Comparison of ENCODE assay signal across 8 cellular contexts in genomic region chr1:45913183-45913924, GRCh38.
DNase-seq lines count a peak whose midpoint lies in the region; ATAC-seq and TF ChIP-seq lines count a peak whose summit lies in the region.

No MANE protein-coding gene starts in this region.

- H3K4me1 ChIP-seq in lower lobe of right lung (no peaks in the 10 kb centered on the region), upper lobe of left lung (peaks cover 0 to 4% (median 0%) of the 10 kb centered on the region in 4 donors)

- no peak for TF ChIP-seq POLR2A in upper lobe of left lung (IDR thresholded peaks at IDR 0.05)

- DNase-seq in activated naive CD4-positive, alpha-beta T cell treated with anti-CD3 and anti-CD28 coated beads for 36 hours, result peak; percentile 35
- no peak for DNase-seq in activated naive CD4-positive, alpha-beta T cell treated with anti-CD3 and anti-CD28 coated beads, Interleukin-2, amount 10 ng/mL, durations not matched to agents 7 days and 5 days
- no peak for DNase-seq in lower lobe of right lung
- DNase-seq in upper lobe of left lung, result no peak
- DNase-seq in DMS153 treated with DMSO at 0.1 percent for 48 hours (lab: John Stamatoyannopoulos, UW; ENCODE audit: unreplicated experiment), result no peak
- no peak for DNase-seq in HUDEP-2 (lab: John Stamatoyannopoulos, UW; ENCODE audit: unreplicated experiment in 76 of 76)

- intact Hi-C loops in activated naive CD4-positive, alpha-beta T cell treated with anti-CD3 and anti-CD28 coated beads for 36 hours (cut with micrococcal nuclease), result no loop called here
- intact Hi-C loops in lower lobe of right lung (cut with DNase I), result no loop called here

- H3K36me3 Mint-ChIP-seq in activated naive CD4-positive, alpha-beta T cell treated with anti-CD3 and anti-CD28 coated beads for 36 hours (ENCODE audit: low read depth), result no peaks in the 10 kb centered on the region
- H3K36me3 Mint-ChIP-seq in activated naive CD4-positive, alpha-beta T cell treated with anti-CD3 and anti-CD28 coated beads, Interleukin-2, amount 10 ng/mL, durations not matched to agents 7 days and 5 days, result no peaks in the 10 kb centered on the region
- H3K36me3 Mint-ChIP-seq in brain, result peaks cover 9% of the 10 kb centered on the region

- TF ChIP-seq EP300 in upper lobe of left lung (IDR thresholded peaks at IDR 0.05), result no peak

- H3K36me3 ChIP-seq in lower lobe of right lung (no peaks in the 10 kb centered on the region), upper lobe of left lung (no peaks in the 10 kb centered on the region)

- no peaks in the 10 kb centered on the region for H3K9me3 Mint-ChIP-seq in activated naive CD4-positive, alpha-beta T cell treated with anti-CD3 and anti-CD28 coated beads for 36 hours
- no peaks in the 10 kb centered on the region for H3K9me3 Mint-ChIP-seq in activated naive CD4-positive, alpha-beta T cell treated with anti-CD3 and anti-CD28 coated beads, Interleukin-2, amount 10 ng/mL, durations not matched to agents 7 days and 5 days
- H3K9me3 Mint-ChIP-seq in brain, result no peaks in the 10 kb centered on the region

- no peaks in the 10 kb centered on the region for H3K27me3 Mint-ChIP-seq in activated naive CD4-positive, alpha-beta T cell treated with anti-CD3 and anti-CD28 coated beads for 36 hours (ENCODE audit: low read depth)
- H3K27me3 Mint-ChIP-seq in activated naive CD4-positive, alpha-beta T cell treated with anti-CD3 and anti-CD28 coated beads, Interleukin-2, amount 10 ng/mL, durations not matched to agents 7 days and 5 days, result no peaks in the 10 kb centered on the region
- H3K27me3 Mint-ChIP-seq in brain, result no peaks in the 10 kb centered on the region

- TF ChIP-seq CTCF in brain (conservative IDR thresholded peaks at IDR 0.05) (no peak), lower lobe of right lung (IDR thresholded peaks at IDR 0.05) (no peak), upper lobe of left lung (IDR thresholded peaks at IDR 0.05) (no peak)

- no peaks in the 10 kb centered on the region for H3K27me3 ChIP-seq in lower lobe of right lung (ENCODE audit: low read depth)
- H3K27me3 ChIP-seq in upper lobe of left lung, result no peaks in the 10 kb centered on the region

- H3K4me1 Mint-ChIP-seq in activated naive CD4-positive, alpha-beta T cell treated with anti-CD3 and anti-CD28 coated beads for 36 hours (ENCODE audit: low read depth), result peaks cover 6% of the 10 kb centered on the region
- no peaks in the 10 kb centered on the region for H3K4me1 Mint-ChIP-seq in activated naive CD4-positive, alpha-beta T cell treated with anti-CD3 and anti-CD28 coated beads, Interleukin-2, amount 10 ng/mL, durations not matched to agents 7 days and 5 days
- H3K4me1 Mint-ChIP-seq in brain, result peaks cover 49% of the 10 kb centered on the region

- ATAC-seq in lower lobe of right lung (peak; percentile 48 to 54), upper lobe of left lung (ENCODE audit: low FRiP score in 2 of 2) (peak; percentile 68 to 74), GM19023 (IDR thresholded peaks at IDR 0.05; ENCODE audit: unreplicated experiment) (no peak)

- H3K9me3 ChIP-seq in lower lobe of right lung, result no peaks in the 10 kb centered on the region
- no peaks in the 10 kb centered on the region for H3K9me3 ChIP-seq in upper lobe of left lung

- no peak overlapping the region for H3K4me3 Mint-ChIP-seq in activated naive CD4-positive, alpha-beta T cell treated with anti-CD3 and anti-CD28 coated beads for 36 hours
- H3K4me3 Mint-ChIP-seq in activated naive CD4-positive, alpha-beta T cell treated with anti-CD3 and anti-CD28 coated beads, Interleukin-2, amount 10 ng/mL, durations not matched to agents 7 days and 5 days, result no peak overlapping the region
- peak overlapping the region; percentile 5 to 83 (median 35) for H3K4me3 Mint-ChIP-seq in brain

- H3K27ac ChIP-seq in lower lobe of right lung, result peak overlapping the region; percentile 16
- H3K27ac ChIP-seq in upper lobe of left lung, result peak overlapping the region in 1 of 4 donors; percentile 13

- H3K27ac Mint-ChIP-seq in activated naive CD4-positive, alpha-beta T cell treated with anti-CD3 and anti-CD28 coated beads for 36 hours, result no peak overlapping the region
- no peak overlapping the region for H3K27ac Mint-ChIP-seq in activated naive CD4-positive, alpha-beta T cell treated with anti-CD3 and anti-CD28 coated beads, Interleukin-2, amount 10 ng/mL, durations not matched to agents 7 days and 5 days
- peak overlapping the region; percentile 70 to 98 (median 89) for H3K27ac Mint-ChIP-seq in brain

- 80 to 83% methylated on average over 9 of the region's 9 CpGs for WGBS in upper lobe of left lung, 2 donors

- H3K4me3 ChIP-seq in lower lobe of right lung (no peak overlapping the region), upper lobe of left lung (no peak overlapping the region)

- CTCF ChIA-PET in activated naive CD4-positive, alpha-beta T cell treated with anti-CD3 and anti-CD28 coated beads for 36 hours (lab: Charles Lee), result interaction anchor here (1.0 to 1.1 kb wide), 2 partner anchors 9 to 45 kb away, joined by 3 read pairs; no protein-coding TSS in a partner anchor
- CTCF ChIA-PET in activated naive CD4-positive, alpha-beta T cell treated with anti-CD3 and anti-CD28 coated beads, Interleukin-2, amount 10 ng/mL, durations not matched to agents 7 days and 5 days (lab: Charles Lee), result interaction anchor here (1.2 kb wide), 1 partner anchor 310 kb away, joined by 4 read pairs; no protein-coding TSS in a partner anchor

Comparison
In these comparisons a context has a peak if more than half of its experiments do, and no peak if none do; other contexts are left out.
1. H3K27ac Mint-ChIP-seq: peak in brain (5 of 5); none in activated naive CD4-positive, alpha-beta T cell treated with anti-CD3 and anti-CD28 coated beads for 36 hours (single experiment) and activated naive CD4-positive, alpha-beta T cell treated with anti-CD3 and anti-CD28 coated beads, Interleukin-2, amount 10 ng/mL, durations not matched to agents 7 days and 5 days (single experiment).
2. H3K4me3 Mint-ChIP-seq: peak in brain (5 of 5); none in activated naive CD4-positive, alpha-beta T cell treated with anti-CD3 and anti-CD28 coated beads for 36 hours (single experiment) and activated naive CD4-positive, alpha-beta T cell treated with anti-CD3 and anti-CD28 coated beads, Interleukin-2, amount 10 ng/mL, durations not matched to agents 7 days and 5 days (single experiment).